In genomic region chr4:128782076-128782715, GRCh38 we compare ENCODE assay signal across 9 cellular contexts. TPM values are rescaled to one million over a fixed set of nuclear protein-coding genes. Genes with fewer than 3 reads are reported as not detected.
DNase-seq lines count a peak whose midpoint lies in the region; ATAC-seq and TF ChIP-seq lines count a peak whose summit lies in the region.
"Had no signal": no experiment of that assay in that cellular context is flagged by ENCODE, and none has a peak within 500 bp of the region (broad histone marks: within the 10 kb centered on the region; RNA-seq: fewer than 3 reads in every experiment).

No MANE protein-coding gene starts in this region.

- no peaks in the 10 kb centered on the region for H3K9me3 Mint-ChIP-seq in activated T-helper 1 cell treated with anti-CD3 and anti-CD28 coated beads, Interleukin-12 subunit alpha, Interleukin-12 subunit beta, Interleukin-2, Interleukin-4 antibody, amounts not matched to agents 30 ng/mL and 10 ng/mL and 1 ng/mL, durations not matched to agents 14 hours and 24 hours and 36 hours

- no peaks in the 10 kb centered on the region for H3K36me3 Mint-ChIP-seq in activated T-helper 1 cell treated with anti-CD3 and anti-CD28 coated beads, Interleukin-12 subunit alpha, Interleukin-12 subunit beta, Interleukin-2, Interleukin-4 antibody, amounts not matched to agents 30 ng/mL and 10 ng/mL and 1 ng/mL, durations not matched to agents 14 hours and 24 hours and 36 hours (ENCODE audit: low read depth)

- H3K27ac ChIP-seq in OCI-LY7 (ENCODE audit: low read depth, low read length, poor library complexity, severe bottlenecking) = no peak overlapping the region
- H3K27ac ChIP-seq in ascending aorta = peak overlapping the region; percentile 4 to 56

- H2AFZ ChIP-seq in OCI-LY7 (ENCODE audit: low read length) = no peak overlapping the region

- intact Hi-C loops in activated T-helper 1 cell treated with anti-CD3 and anti-CD28 coated beads, Interleukin-12 subunit alpha, Interleukin-12 subunit beta, Interleukin-2, Interleukin-4 antibody, amounts not matched to agents 30 ng/mL and 10 ng/mL and 1 ng/mL, durations not matched to agents 14 hours and 24 hours and 36 hours (cut with micrococcal nuclease) = loop anchor here (1.0 kb wide), 2 partner anchors 27 to 81 kb away; partner anchors contain the start of gene JADE1
- intact Hi-C loops in OCI-LY7 (cut with micrococcal nuclease; ENCODE audit: unreplicated experiment) (no loop called here), ascending aorta (cut with DNase I) (no loop called here)

- no peak overlapping the region for H3K4me3 Mint-ChIP-seq in activated T-helper 1 cell treated with anti-CD3 and anti-CD28 coated beads, Interleukin-12 subunit alpha, Interleukin-12 subunit beta, Interleukin-2, Interleukin-4 antibody, amounts not matched to agents 30 ng/mL and 10 ng/mL and 1 ng/mL, durations not matched to agents 14 hours and 24 hours and 36 hours

- H3K79me2 ChIP-seq in OCI-LY7 (ENCODE audit: insufficient read depth, low read depth, low read length) = no peaks in the 10 kb centered on the region

- no TSS peak for BruUV-seq in OCI-LY7 (replicated peaks; lab: Mats Ljungman, UMichigan)

- no peak overlapping the region for H3K4me2 ChIP-seq in OCI-LY7 (ENCODE audit: low read length)

- peaks cover 2% of the 10 kb centered on the region for H3K27me3 Mint-ChIP-seq in activated T-helper 1 cell treated with anti-CD3 and anti-CD28 coated beads, Interleukin-12 subunit alpha, Interleukin-12 subunit beta, Interleukin-2, Interleukin-4 antibody, amounts not matched to agents 30 ng/mL and 10 ng/mL and 1 ng/mL, durations not matched to agents 14 hours and 24 hours and 36 hours (ENCODE audit: insufficient read depth)

- H3K9me2 ChIP-seq in OCI-LY7 (ENCODE audit: insufficient read depth, low read length) = no peaks in the 10 kb centered on the region

- H3K4me3 ChIP-seq in OCI-LY7 (ENCODE audit: low read depth, low read length, poor library complexity, severe bottlenecking) (no peak overlapping the region), ascending aorta (no peak overlapping the region)
- H3K4me3 ChIP-seq: skin epidermis had no signal

- TF ChIP-seq CTCF in OCI-LY7 (conservative IDR thresholded peaks at IDR 0.05; ENCODE audit: low read length) (peak; percentile 73), ascending aorta (IDR thresholded peaks at IDR 0.05) (peak in 1 of 3 experiments; percentile 27)

- POLR2A ChIA-PET in OCI-LY7 (lab: Charles Lee) = interaction anchor here (0.7 to 0.9 kb wide), 2 partner anchors 14 to 321 kb away, joined by 3 to 5 read pairs; no protein-coding TSS in a partner anchor

- H3K4me1 ChIP-seq in OCI-LY7 (ENCODE audit: insufficient read depth, low read length, poor library complexity, severe bottlenecking) (no peaks in the 10 kb centered on the region), ascending aorta (no peaks in the 10 kb centered on the region)

- peak; percentile 18 for DNase-seq in activated T-helper 1 cell treated with Interleukin-2 at 50 U/mL for 16 hours (ENCODE audit: low read depth)
- no peak for DNase-seq in activated T-helper 1 cell treated with anti-CD3 and anti-CD28 coated beads, Interleukin-12 subunit alpha, Interleukin-12 subunit beta, Interleukin-2, Interleukin-4 antibody, amounts not matched to agents 30 ng/mL and 10 ng/mL and 1 ng/mL, durations not matched to agents 14 hours and 24 hours and 36 hours (ENCODE audit: low spot score)
- DNase-seq in OCI-LY7 (ENCODE audit: low spot score) = peak; percentile 43
- no peak for DNase-seq in ascending aorta (ENCODE audit: low spot score in 2 of 2)
- peak; percentile 22 for DNase-seq in mucosa of gallbladder (ENCODE audit: low spot score)
- DNase-seq in cerebellar nuclear complex (lab: John Stamatoyannopoulos, UW) = no peak

- no peaks in the 10 kb centered on the region for H3K36me3 ChIP-seq in OCI-LY7 (ENCODE audit: insufficient read depth, low read length)
- H3K36me3 ChIP-seq in ascending aorta = no peaks in the 10 kb centered on the region

- H3K9me3 ChIP-seq in OCI-LY7 (ENCODE audit: low read length) (no peaks in the 10 kb centered on the region), ascending aorta (no peaks in the 10 kb centered on the region)

- no peaks in the 10 kb centered on the region for H3K27me3 ChIP-seq in ascending aorta

- CTCF ChIA-PET in OCI-LY7 (lab: Charles Lee; ENCODE audit: unreplicated experiment) = no interaction called here

- ATAC-seq in GM19455 (IDR thresholded peaks at IDR 0.05; ENCODE audit: unreplicated experiment) = no peak
- ATAC-seq in GM18858 (IDR thresholded peaks at IDR 0.05; ENCODE audit: unreplicated experiment) = no peak

- H4K20me1 ChIP-seq in OCI-LY7 (ENCODE audit: insufficient read depth, low read length) = no peaks in the 10 kb centered on the region

- H3K27ac Mint-ChIP-seq in activated T-helper 1 cell treated with anti-CD3 and anti-CD28 coated beads, Interleukin-12 subunit alpha, Interleukin-12 subunit beta, Interleukin-2, Interleukin-4 antibody, amounts not matched to agents 30 ng/mL and 10 ng/mL and 1 ng/mL, durations not matched to agents 14 hours and 24 hours and 36 hours = no peak overlapping the region

- no peaks in the 10 kb centered on the region for H3K4me1 Mint-ChIP-seq in activated T-helper 1 cell treated with anti-CD3 and anti-CD28 coated beads, Interleukin-12 subunit alpha, Interleukin-12 subunit beta, Interleukin-2, Interleukin-4 antibody, amounts not matched to agents 30 ng/mL and 10 ng/mL and 1 ng/mL, durations not matched to agents 14 hours and 24 hours and 36 hours (ENCODE audit: low read depth)

RNA-seq across cellular contexts. Expression of gene JADE1, which starts 27.3 kb away (rescaled TPM):
- 38.7 and 42.4 TPM in 2 replicates for total RNA-seq in activated T-helper 1 cell treated with anti-CD3 and anti-CD28 coated beads, Interleukin-12 subunit alpha, Interleukin-12 subunit beta, Interleukin-2, Interleukin-4 antibody, amounts not matched to agents 30 ng/mL and 10 ng/mL and 1 ng/mL, durations not matched to agents 14 hours and 24 hours and 36 hours
- 43.1 and 52.8 TPM in 2 replicates for total RNA-seq in OCI-LY7 (2014; rRNA removed; shearing (Covaris generic))
- total RNA-seq in OCI-LY7 (2022) = 64.0 and 72.4 TPM in 2 replicates
- total RNA-seq in ascending aorta = 33.8 TPM
- total RNA-seq in mucosa of gallbladder = 49.8 TPM

Comparison
In these comparisons a context has a peak if more than half of its experiments do, and no peak if none do; other contexts are left out.
1. DNase-seq: peak in activated T-helper 1 cell treated with Interleukin-2 at 50 U/mL for 16 hours (single experiment), OCI-LY7 (single experiment) and mucosa of gallbladder (single experiment); none in activated T-helper 1 cell treated with anti-CD3 and anti-CD28 coated beads, Interleukin-12 subunit alpha, Interleukin-12 subunit beta, Interleukin-2, Interleukin-4 antibody, amounts not matched to agents 30 ng/mL and 10 ng/mL and 1 ng/mL, durations not matched to agents 14 hours and 24 hours and 36 hours (single experiment), ascending aorta (0 of 2) and cerebellar nuclear complex (0 of 2).